10 cellular contexts compared by ENCODE assay signal in genomic region chr4:76301068-76301774, GRCh38.
DNase-seq lines count a peak whose midpoint lies in the region; ATAC-seq and TF ChIP-seq lines count a peak whose summit lies in the region.
"Had no signal": no experiment of that assay in that cellular context is flagged by ENCODE, and none has a peak within 500 bp of the region (broad histone marks: within the 10 kb centered on the region; RNA-seq: fewer than 3 reads in every experiment).

No MANE protein-coding gene starts in this region.

- H3K4me1 Mint-ChIP-seq in stimulated activated memory B cell treated with anti-CD40 and anti-IgM and Interleukin-4, amounts not matched to agents 10 μg/mL and 1 μg/mL and 100 μg/mL, for 72 hours, result peaks cover 11% of the 10 kb centered on the region

- ATAC-seq in GM21528 (IDR thresholded peaks at IDR 0.05; ENCODE audit: low FRiP score, unreplicated experiment), result peak; percentile 99
- peak; percentile 82 for ATAC-seq in stimulated activated memory B cell treated with anti-CD40 and anti-IgM and Interleukin-4, amounts not matched to agents 10 μg/mL and 1 μg/mL and 100 μg/mL, for 72 hours

- H3K27me3 Mint-ChIP-seq in stimulated activated memory B cell treated with anti-CD40 and anti-IgM and Interleukin-4, amounts not matched to agents 10 μg/mL and 1 μg/mL and 100 μg/mL, for 72 hours, result peaks cover 46% of the 10 kb centered on the region

- peaks cover 5% of the 10 kb centered on the region for H3K9me3 Mint-ChIP-seq in stimulated activated memory B cell treated with anti-CD40 and anti-IgM and Interleukin-4, amounts not matched to agents 10 μg/mL and 1 μg/mL and 100 μg/mL, for 72 hours

- H3K4me3 Mint-ChIP-seq in stimulated activated memory B cell treated with anti-CD40 and anti-IgM and Interleukin-4, amounts not matched to agents 10 μg/mL and 1 μg/mL and 100 μg/mL, for 72 hours, result no peak overlapping the region
- H3K4me3 Mint-ChIP-seq: activated naive CD8-positive, alpha-beta T cell had no signal

- no peak for TF ChIP-seq CTCF in foreskin fibroblast (IDR thresholded peaks at IDR 0.05; ENCODE audit: low read depth, low read length)

- no peak overlapping the region for H3K27ac Mint-ChIP-seq in stimulated activated memory B cell treated with anti-CD40 and anti-IgM and Interleukin-4, amounts not matched to agents 10 μg/mL and 1 μg/mL and 100 μg/mL, for 72 hours
- H3K27ac Mint-ChIP-seq: activated naive CD8-positive, alpha-beta T cell had no signal

- DNase-seq in NCI-H2029 (lab: John Stamatoyannopoulos, UW) (peak; percentile 36), NCI-H2029 treated with DMSO at 0.1 percent for 48 hours (lab: John Stamatoyannopoulos, UW) (no peak), HPDE6-E6E7 (ENCODE audit: extremely low spot score) (peak; percentile 67), SKM-1 treated with dmso at 0.1 percent for 144 hours (lab: John Stamatoyannopoulos, UW; ENCODE audit: unreplicated experiment) (peak; percentile 64), foreskin fibroblast (peak; percentile 71 to 84), 8988T (no peak)

- H3K4me3 ChIP-seq in foreskin fibroblast (ENCODE audit: low read depth in 1 of 2, low read length in 2 of 2), result no peak overlapping the region
- H3K4me3 ChIP-seq: BLaER1 had no signal

- no peaks in the 10 kb centered on the region for H3K36me3 Mint-ChIP-seq in stimulated activated memory B cell treated with anti-CD40 and anti-IgM and Interleukin-4, amounts not matched to agents 10 μg/mL and 1 μg/mL and 100 μg/mL, for 72 hours

Comparison
In these comparisons a context has a peak if more than half of its experiments do, and no peak if none do; other contexts are left out.
1. DNase-seq: peak in NCI-H2029 (single experiment), HPDE6-E6E7 (single experiment), SKM-1 treated with dmso at 0.1 percent for 144 hours (single experiment) and foreskin fibroblast (2 of 2); none in NCI-H2029 treated with DMSO at 0.1 percent for 48 hours (single experiment) and 8988T (single experiment).